ENCODE assay signal across 14 cellular contexts in the genomic region with DNA sequence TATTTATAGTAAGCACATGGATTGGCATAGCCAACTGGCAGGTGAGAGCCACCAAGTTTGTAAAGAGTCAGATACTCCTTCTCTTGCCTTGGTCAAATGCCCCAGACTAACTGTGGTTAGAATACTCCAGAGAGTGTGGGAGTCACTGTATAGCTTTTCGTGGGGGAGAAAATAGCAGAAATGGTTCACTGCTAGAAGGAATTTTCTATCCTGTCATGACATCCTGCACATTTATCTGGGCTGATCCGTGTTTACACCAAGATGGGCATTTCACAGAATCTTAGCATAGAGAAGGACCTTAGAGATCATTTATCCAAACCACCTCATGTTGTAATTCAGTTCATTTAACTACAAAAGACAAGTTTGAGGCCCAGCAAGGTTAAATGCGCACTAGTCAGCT.
DNase-seq lines count a peak whose midpoint lies in the region; ATAC-seq and TF ChIP-seq lines count a peak whose summit lies in the region.
"Had no signal": no experiment of that assay in that cellular context is flagged by ENCODE, and none has a peak within 500 bp of the region (broad histone marks: within the 10 kb centered on the region; RNA-seq: fewer than 3 reads in every experiment).

No MANE protein-coding gene starts in this region.

- TF ChIP-seq CTCF in fibroblast of pulmonary artery (IDR thresholded peaks at IDR 0.05; ENCODE audit: low read length, missing control alignments) (no peak), nephron (IDR thresholded peaks at IDR 0.05; ENCODE audit: unreplicated experiment in 3 of 3) (no peak)

- peak overlapping the region in 2 of 3 experiments; percentile 84 to 89 for H3K27ac Mint-ChIP-seq in nephron
- H3K27ac Mint-ChIP-seq: CD14-positive monocyte; CD8-positive, alpha-beta T cell; HFFc6 had no signal

- H3K9me3 Mint-ChIP-seq in nephron, result no peaks in the 10 kb centered on the region
- H3K9me3 Mint-ChIP-seq: CD8-positive, alpha-beta T cell; HFFc6 had no signal

- ATAC-seq in GM21528 (IDR thresholded peaks at IDR 0.05; ENCODE audit: low FRiP score, unreplicated experiment), result no peak
- ATAC-seq: CD8-positive, alpha-beta T cell; GM12878; HepG2 had no signal

- no peak overlapping the region for H3K4me3 Mint-ChIP-seq in nephron
- H3K4me3 Mint-ChIP-seq: CD14-positive monocyte; CD8-positive, alpha-beta T cell; HFFc6 had no signal

- H3K27me3 Mint-ChIP-seq in nephron (ENCODE audit: low read depth), result peaks cover 20% of the 10 kb centered on the region

- no peaks in the 10 kb centered on the region for H3K36me3 Mint-ChIP-seq in nephron (ENCODE audit: low read depth)
- H3K36me3 Mint-ChIP-seq: CD14-positive monocyte; CD8-positive, alpha-beta T cell had no signal

- DNase-seq in DMS 273 (lab: John Stamatoyannopoulos, UW; ENCODE audit: unreplicated experiment), result peak; percentile 44
- DNase-seq in DMS 273 treated with DMSO at 0.1 percent for 48 hours (lab: John Stamatoyannopoulos, UW), result no peak
- peak; percentile 15 for DNase-seq in fibroblast of pulmonary artery (ENCODE audit: low read depth)
- no peak for DNase-seq in T-helper 2 cell
- DNase-seq in SHP77 treated with DMSO at 0.1 percent for 48 hours (lab: John Stamatoyannopoulos, UW), result no peak
- DNase-seq in activated CD4-positive, alpha-beta T cell treated with anti-CD3 and anti-CD28 coated beads, Interleukin-2, amount 50 U/mL, for 1 hour, result no peak
- DNase-seq: CD8-positive, alpha-beta T cell; DMS79 had no signal

- no peak overlapping the region for H3K4me3 ChIP-seq in fibroblast of pulmonary artery (replicated peaks; ENCODE audit: low read depth, low read length)
- H3K4me3 ChIP-seq: GM12878 had no signal

- peaks cover 62% of the 10 kb centered on the region for H3K4me1 Mint-ChIP-seq in nephron

Comparison
In these comparisons a context has a peak if more than half of its experiments do, and no peak if none do; other contexts are left out.
1. DNase-seq: peak in DMS 273 (single experiment) and fibroblast of pulmonary artery (single experiment); none in DMS 273 treated with DMSO at 0.1 percent for 48 hours (single experiment), T-helper 2 cell (0 of 5), SHP77 treated with DMSO at 0.1 percent for 48 hours (single experiment) and activated CD4-positive, alpha-beta T cell treated with anti-CD3 and anti-CD28 coated beads, Interleukin-2, amount 50 U/mL, for 1 hour (single experiment).